Comparison of ENCODE assay signal across 8 cellular contexts in genomic region chr14:23093993-23094665, GRCh38. TPM values are rescaled to one million over a fixed set of nuclear protein-coding genes. Genes with fewer than 3 reads are reported as not detected.
DNase-seq lines count a peak whose midpoint lies in the region; ATAC-seq, FAIRE-seq and TF ChIP-seq lines count a peak whose summit lies in the region.

No MANE protein-coding gene starts in this region.

- H3K9me3 ChIP-seq in heart left ventricle (no peaks in the 10 kb centered on the region), kidney (ENCODE audit: control insufficient read depth in 1 of 2, low read length in 2 of 2) (no peaks in the 10 kb centered on the region), upper lobe of left lung (no peaks in the 10 kb centered on the region)

- H3K36me3 Mint-ChIP-seq in activated naive CD8-positive, alpha-beta T cell treated with anti-CD3 and anti-CD28 coated beads, Interleukin-2, amount 50 U/mL, for 24 hours (ENCODE audit: low read depth) = peaks cover 51% of the 10 kb centered on the region
- H3K36me3 Mint-ChIP-seq in activated CD4-positive, alpha-beta memory T cell treated with anti-CD3 and anti-CD28 coated beads, Interleukin-2, amount 10 ng/mL, durations not matched to agents 7 days and 5 days (ENCODE audit: low read depth) = peaks cover 52% of the 10 kb centered on the region

- no peak overlapping the region for H3K4me3 Mint-ChIP-seq in activated naive CD8-positive, alpha-beta T cell treated with anti-CD3 and anti-CD28 coated beads, Interleukin-2, amount 50 U/mL, for 24 hours
- H3K4me3 Mint-ChIP-seq in activated CD4-positive, alpha-beta memory T cell treated with anti-CD3 and anti-CD28 coated beads, Interleukin-2, amount 10 ng/mL, durations not matched to agents 7 days and 5 days = no peak overlapping the region

- CTCF ChIA-PET in activated CD4-positive, alpha-beta memory T cell treated with anti-CD3 and anti-CD28 coated beads, Interleukin-2, amount 10 ng/mL, durations not matched to agents 7 days and 5 days (lab: Charles Lee) = interaction anchor here (0.5 to 3.1 kb wide), 22 partner anchors 8 to 1242 kb away, joined by 3 to 40 read pairs (median 5); partner anchors contain the start of genes CDH24, HAUS4, HOMEZ and OXA1L

- peaks cover 5 to 67% (median 42%) of the 10 kb centered on the region in 12 donors for H3K4me1 ChIP-seq in heart left ventricle
- peaks cover 0 to 7% of the 10 kb centered on the region in 2 donors for H3K4me1 ChIP-seq in kidney (ENCODE audit: control insufficient read depth in 1 of 2, insufficient read depth in 1 of 2, low read depth in 1 of 2, low read length in 2 of 2)
- peaks cover 25 to 69% (median 42%) of the 10 kb centered on the region in 4 donors for H3K4me1 ChIP-seq in upper lobe of left lung

- no peak for FAIRE-seq in kidney (lab: Jason Lieb, UNC)

- POLR2A ChIA-PET in activated CD4-positive, alpha-beta memory T cell treated with anti-CD3 and anti-CD28 coated beads, Interleukin-2, amount 10 ng/mL, durations not matched to agents 7 days and 5 days (lab: Charles Lee) = interaction anchor here (1.0 to 3.6 kb wide), 24 partner anchors 10 to 227 kb away, joined by 3 to 37 read pairs (median 6); partner anchors contain the start of genes AJUBA, CDH24, HOMEZ and LRP10

- H3K9me3 Mint-ChIP-seq in activated naive CD8-positive, alpha-beta T cell treated with anti-CD3 and anti-CD28 coated beads, Interleukin-2, amount 50 U/mL, for 24 hours = no peaks in the 10 kb centered on the region
- no peaks in the 10 kb centered on the region for H3K9me3 Mint-ChIP-seq in activated CD4-positive, alpha-beta memory T cell treated with anti-CD3 and anti-CD28 coated beads, Interleukin-2, amount 10 ng/mL, durations not matched to agents 7 days and 5 days

- WGBS in heart left ventricle, 4 donors = 1 to 2% (median 1%) methylated on average over 14 of the region's 14 CpGs
- 0 to 2% methylated on average over 14 of the region's 14 CpGs for WGBS in upper lobe of left lung, 2 donors

- H3K9ac ChIP-seq in kidney (ENCODE audit: low read length in 2 of 2) = peak overlapping the region; percentile 80 to 99

- peak overlapping the region; percentile 57 to 96 (median 81) for H3K4me3 ChIP-seq in heart left ventricle
- H3K4me3 ChIP-seq in kidney (ENCODE audit: low read length in 2 of 2) = peak overlapping the region; percentile 79 to 97
- H3K4me3 ChIP-seq in upper lobe of left lung = peak overlapping the region; percentile 74 to 85 (median 82)

- DNase-seq in heart left ventricle = no peak
- DNase-seq in cardiac septum (ENCODE audit: low spot score) = no peak
- DNase-seq in activated naive CD8-positive, alpha-beta T cell treated with anti-CD3 and anti-CD28 coated beads, Interleukin-2, amount 50 U/mL, for 24 hours = peak; percentile 78
- DNase-seq in kidney = no peak
- DNase-seq in upper lobe of left lung = no peak
- no peak for DNase-seq in activated CD4-positive, alpha-beta memory T cell treated with anti-CD3 and anti-CD28 coated beads, Interleukin-2, amount 10 ng/mL, durations not matched to agents 7 days and 5 days
- DNase-seq in NCI-H774 (lab: John Stamatoyannopoulos, UW) = no peak

- peaks cover 47% of the 10 kb centered on the region for H3K4me1 Mint-ChIP-seq in activated naive CD8-positive, alpha-beta T cell treated with anti-CD3 and anti-CD28 coated beads, Interleukin-2, amount 50 U/mL, for 24 hours
- H3K4me1 Mint-ChIP-seq in activated CD4-positive, alpha-beta memory T cell treated with anti-CD3 and anti-CD28 coated beads, Interleukin-2, amount 10 ng/mL, durations not matched to agents 7 days and 5 days = peaks cover 37% of the 10 kb centered on the region

- ATAC-seq in heart left ventricle (no peak), upper lobe of left lung (ENCODE audit: low FRiP score in 2 of 2) (no peak), HG03139 (IDR thresholded peaks at IDR 0.05; ENCODE audit: unreplicated experiment) (no peak)
- no peak for ATAC-seq in activated naive CD8-positive, alpha-beta T cell treated with anti-CD3 and anti-CD28 coated beads, Interleukin-2, amount 50 U/mL, for 24 hours

- TF ChIP-seq POLR2A in heart left ventricle (IDR thresholded peaks at IDR 0.05) (no peak), upper lobe of left lung (IDR thresholded peaks at IDR 0.05) (no peak)

- intact Hi-C loops in heart left ventricle (cut with DNase I) (loop anchor here in 1 of 10 donors (10.0 kb wide), 1 partner anchor 211 kb away; the partner anchor contains the start of genes BCL2L2 and PPP1R3E), cardiac septum (cut with DNase I) (loop anchor here (10.0 kb wide), 2 partner anchors 211 to 461 kb away; partner anchors contain the start of genes BCL2L2, PPP1R3E, THTPA and ZFHX2), kidney (cut with DNase I) (no loop called here)

- H3K27me3 ChIP-seq in heart left ventricle (no peaks in the 10 kb centered on the region), upper lobe of left lung (no peaks in the 10 kb centered on the region)

- H3K27me3 Mint-ChIP-seq in activated naive CD8-positive, alpha-beta T cell treated with anti-CD3 and anti-CD28 coated beads, Interleukin-2, amount 50 U/mL, for 24 hours = no peaks in the 10 kb centered on the region
- no peaks in the 10 kb centered on the region for H3K27me3 Mint-ChIP-seq in activated CD4-positive, alpha-beta memory T cell treated with anti-CD3 and anti-CD28 coated beads, Interleukin-2, amount 10 ng/mL, durations not matched to agents 7 days and 5 days

- H3K36me3 ChIP-seq in heart left ventricle (peaks cover 0 to 61% (median 57%) of the 10 kb centered on the region in 9 donors), kidney (ENCODE audit: control insufficient read depth in 1 of 2, insufficient read depth in 2 of 2, low read length in 2 of 2) (peaks cover 24 to 26% of the 10 kb centered on the region in 2 donors), upper lobe of left lung (peaks cover 11 to 59% (median 33%) of the 10 kb centered on the region in 4 donors)

- TF ChIP-seq EP300 in upper lobe of left lung (IDR thresholded peaks at IDR 0.05) = no peak

- peak overlapping the region; percentile 92 to 99 (median 97) for H3K27ac ChIP-seq in heart left ventricle
- H3K27ac ChIP-seq in kidney (ENCODE audit: low read depth in 2 of 2, low read length in 2 of 2) = peak overlapping the region; percentile 98 to 99
- peak overlapping the region; percentile 91 to 100 (median 99) for H3K27ac ChIP-seq in upper lobe of left lung

- no peak overlapping the region for H3K27ac Mint-ChIP-seq in activated naive CD8-positive, alpha-beta T cell treated with anti-CD3 and anti-CD28 coated beads, Interleukin-2, amount 50 U/mL, for 24 hours
- H3K27ac Mint-ChIP-seq in activated CD4-positive, alpha-beta memory T cell treated with anti-CD3 and anti-CD28 coated beads, Interleukin-2, amount 10 ng/mL, durations not matched to agents 7 days and 5 days = no peak overlapping the region

- TF ChIP-seq CTCF in heart left ventricle (IDR thresholded peaks at IDR 0.05) = peak in 1 of 12 donors; percentile 20
- no peak for TF ChIP-seq CTCF in kidney (IDR thresholded peaks at IDR 0.05; ENCODE audit: borderline replicate concordance, extremely low read depth, insufficient read depth)
- peak in 1 of 6 experiments; percentile 5 for TF ChIP-seq CTCF in upper lobe of left lung (IDR thresholded peaks at IDR 0.05)

RNA-seq across cellular contexts. Expression of gene ACIN1, which starts 0.8 kb away (rescaled TPM):
- total RNA-seq in heart left ventricle = 10 to 100 TPM; 42.0 to 91.2 (median 65.6) TPM
- polyA plus RNA-seq in heart left ventricle = 10 to 100 TPM; 46.2 to 71.5 TPM
- total RNA-seq in cardiac septum = 72.4 TPM
- 150 TPM for total RNA-seq in kidney
- polyA plus RNA-seq in kidney (ENCODE audit: insufficient read depth, low read depth, low replicate concordance) = 54.9 TPM
- 100 to 1,000 TPM in 5 of 6 donors, 10 to 100 TPM in 1; 91.1 to 350 (median 139) TPM for total RNA-seq in upper lobe of left lung
- total RNA-seq in activated CD4-positive, alpha-beta memory T cell treated with anti-CD3 and anti-CD28 coated beads, Interleukin-2, amount 10 ng/mL, durations not matched to agents 7 days and 5 days = 100 to 1,000 TPM; 166 to 167 TPM

RNA-seq across cellular contexts. Expression of gene C14orf119, which starts 1.2 kb away (rescaled TPM):
- total RNA-seq in heart left ventricle (10 to 100 TPM; 15.3 to 35.9 (median 29.6) TPM), cardiac septum (28.9 TPM), kidney (42.8 TPM), upper lobe of left lung (10 to 100 TPM in 5 of 6 donors, 1 to 10 TPM in 1; 4.9 to 52.5 (median 35.7) TPM)
- polyA plus RNA-seq in heart left ventricle (10 to 100 TPM in 1 of 2 donors, 1 to 10 TPM in 1; 8.1 to 47.7 TPM), kidney (ENCODE audit: insufficient read depth, low read depth, low replicate concordance) (56.6 TPM)
- total RNA-seq in activated CD4-positive, alpha-beta memory T cell treated with anti-CD3 and anti-CD28 coated beads, Interleukin-2, amount 10 ng/mL, durations not matched to agents 7 days and 5 days = 10 to 100 TPM; 49.2 to 55.5 TPM

RNA-seq across cellular contexts. Expression of gene CIROP, which starts 10.7 kb away (rescaled TPM):
- total RNA-seq in heart left ventricle (not detected), cardiac septum (not detected), kidney (not detected), upper lobe of left lung (not detected)
- polyA plus RNA-seq in heart left ventricle (not detected), kidney (ENCODE audit: insufficient read depth, low read depth, low replicate concordance) (not detected)
- total RNA-seq in activated CD4-positive, alpha-beta memory T cell treated with anti-CD3 and anti-CD28 coated beads, Interleukin-2, amount 10 ng/mL, durations not matched to agents 7 days and 5 days = not detected

RNA-seq across cellular contexts. Expression of gene CEBPE, which starts 24.9 kb away (rescaled TPM):
- total RNA-seq in heart left ventricle (under 1 TPM in 3 of 9 donors, not detected in 6; 0.18 to 0.32 (median 0.24) TPM), cardiac septum (not detected), kidney (not detected), upper lobe of left lung (under 1 TPM in 2 of 6 donors, not detected in 4; 0.31 to 0.77 TPM)
- polyA plus RNA-seq in heart left ventricle (not detected), kidney (ENCODE audit: insufficient read depth, low read depth, low replicate concordance) (not detected)
- under 1 TPM; 0.25 to 0.83 TPM for total RNA-seq in activated CD4-positive, alpha-beta memory T cell treated with anti-CD3 and anti-CD28 coated beads, Interleukin-2, amount 10 ng/mL, durations not matched to agents 7 days and 5 days

RNA-seq across cellular contexts. Expression of gene CDH24, which starts 36.8 kb away (rescaled TPM):
- total RNA-seq in heart left ventricle = 1 to 10 TPM in 8 of 9 donors, under 1 TPM in 1; 0.72 to 3.3 (median 1.9) TPM
- 1 to 10 TPM; 1.6 to 2.8 TPM for polyA plus RNA-seq in heart left ventricle
- total RNA-seq in cardiac septum = 2.6 TPM
- 5.1 TPM for total RNA-seq in kidney
- polyA plus RNA-seq in kidney (ENCODE audit: insufficient read depth, low read depth, low replicate concordance) = 5.4 TPM
- total RNA-seq in upper lobe of left lung = 1 to 10 TPM; 2.0 to 8.0 (median 4.2) TPM
- 1 to 10 TPM; 1.6 to 2.0 TPM for total RNA-seq in activated CD4-positive, alpha-beta memory T cell treated with anti-CD3 and anti-CD28 coated beads, Interleukin-2, amount 10 ng/mL, durations not matched to agents 7 days and 5 days
